20 cellular contexts compared by ENCODE assay signal in the genomic region with DNA sequence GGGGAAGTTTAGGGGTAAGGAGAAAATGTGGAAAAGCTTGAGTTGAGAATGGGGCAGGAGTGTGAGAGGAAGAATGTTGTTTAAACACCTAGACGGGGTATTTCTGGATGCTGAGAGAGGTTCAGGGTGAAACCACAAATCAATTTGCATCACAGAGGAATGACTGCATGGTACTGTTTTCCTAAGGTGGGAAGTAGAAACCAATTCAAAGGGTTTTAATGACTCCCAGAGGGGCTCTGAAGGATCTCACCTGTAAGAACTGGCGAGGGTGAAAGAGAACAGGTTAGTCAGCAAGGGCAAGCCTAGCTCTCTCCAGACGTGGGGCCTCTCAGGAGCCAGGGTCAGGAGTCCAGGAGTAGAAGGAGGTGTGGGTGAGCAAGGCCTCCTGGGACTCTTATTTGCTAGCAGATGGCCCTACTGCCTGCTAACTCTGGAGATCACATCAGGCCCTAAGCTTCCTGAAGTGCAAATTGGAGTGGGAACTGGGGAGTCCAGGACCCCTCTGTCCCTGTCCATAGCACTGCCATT.
"Had no signal": no experiment of that assay in that cellular context is flagged by ENCODE, and none has a peak within 500 bp of the region (broad histone marks: within the 10 kb centered on the region; RNA-seq: fewer than 3 reads in every experiment).

No MANE protein-coding gene starts in this region.

- H3K4me3 Mint-ChIP-seq: activated CD4-positive, alpha-beta T cell treated with anti-CD3 and anti-CD28 coated beads, Interleukin-2, amount 10 ng/mL, durations not matched to agents 24 days and 14 days; activated T-cell treated with anti-CD3 and anti-CD28 coated beads, Interleukin-2, amount 50 U/mL, for 72 hours; immature natural killer cell; natural killer cell treated with Interleukin-12 subunit alpha and Interleukin-12 subunit beta and Interleukin-15 and Interleukin-18, amount 100 ng/mL, for 72 hours had no signal

- H3K27ac Mint-ChIP-seq: activated CD4-positive, alpha-beta T cell treated with anti-CD3 and anti-CD28 coated beads, Interleukin-2, amount 10 ng/mL, durations not matched to agents 24 days and 14 days; activated naive CD4-positive, alpha-beta T cell treated with anti-CD3 and anti-CD28 coated beads, Interleukin-2, amount 50 U/mL, for 72 hours; activated T-cell treated with anti-CD3 and anti-CD28 coated beads, Interleukin-2, amount 50 U/mL, for 72 hours; immature natural killer cell; natural killer cell treated with Interleukin-12 subunit alpha and Interleukin-12 subunit beta and Interleukin-15 and Interleukin-18, amount 100 ng/mL, for 72 hours; progenitor cell of endocrine pancreas had no signal

- H3K4me1 ChIP-seq: tibial nerve, uterus had no signal

- H3K27ac ChIP-seq: skin epidermis, tibial nerve, uterus had no signal

- H3K9me3 ChIP-seq: uterus had no signal

- DNase-seq: activated CD4-positive, alpha-beta T cell treated with anti-CD3 and anti-CD28 coated beads, Interleukin-2, amount 10 ng/mL, durations not matched to agents 24 days and 14 days; activated CD4-positive, CD25-positive, alpha-beta regulatory T cell; activated CD8-positive, alpha-beta memory T cell treated with anti-CD3 and anti-CD28 coated beads, Interleukin-2, amount 50 U/mL, for 48 hours; activated gamma-delta T cell; activated T-cell treated with anti-CD3 and anti-CD28 coated beads, Interleukin-2, amount 50 U/mL, for 72 hours; caudate nucleus; immature natural killer cell; occipital lobe; right cardiac atrium; stimulated activated CD4-positive, alpha-beta T cell treated with anti-CD3 and anti-CD28 coated beads, Interleukin-15, amount 100 ng/mL, for 24 hours; stimulated activated CD4-positive, alpha-beta T cell treated with anti-CD3 and anti-CD28 coated beads, Interleukin-4, amount 100 ng/mL, for 1 hour; stimulated activated naive CD4-positive, alpha-beta T cell; substantia nigra; uterus had no signal

- H3K27me3 Mint-ChIP-seq: activated CD4-positive, alpha-beta T cell treated with anti-CD3 and anti-CD28 coated beads, Interleukin-2, amount 10 ng/mL, durations not matched to agents 24 days and 14 days; natural killer cell treated with Interleukin-12 subunit alpha and Interleukin-12 subunit beta and Interleukin-15 and Interleukin-18, amount 100 ng/mL, for 72 hours had no signal

- H3K36me3 ChIP-seq: tibial nerve, uterus had no signal

- ATAC-seq: activated naive CD4-positive, alpha-beta T cell treated with anti-CD3 and anti-CD28 coated beads, Interleukin-2, amount 50 U/mL, for 72 hours; activated T-cell treated with anti-CD3 and anti-CD28 coated beads, Interleukin-2, amount 50 U/mL, for 72 hours; esophagus mucosa; natural killer cell treated with Interleukin-12 subunit alpha and Interleukin-12 subunit beta and Interleukin-15 and Interleukin-18, amount 100 ng/mL, for 72 hours; right cardiac atrium had no signal

- H3K27me3 ChIP-seq: tibial nerve, uterus had no signal

- H3K4me3 ChIP-seq: skin epidermis, tibial nerve, uterus had no signal

- H3K4me1 Mint-ChIP-seq: activated CD4-positive, alpha-beta T cell treated with anti-CD3 and anti-CD28 coated beads, Interleukin-2, amount 10 ng/mL, durations not matched to agents 24 days and 14 days; immature natural killer cell had no signal

- H3K36me3 Mint-ChIP-seq: activated naive CD4-positive, alpha-beta T cell treated with anti-CD3 and anti-CD28 coated beads, Interleukin-2, amount 50 U/mL, for 72 hours; immature natural killer cell; natural killer cell treated with Interleukin-12 subunit alpha and Interleukin-12 subunit beta and Interleukin-15 and Interleukin-18, amount 100 ng/mL, for 72 hours had no signal
